Comparison of ENCODE assay signal across 18 cellular contexts in genomic region chr6:2732503-2733089, GRCh38. TPM values are rescaled to one million over a fixed set of nuclear protein-coding genes. Genes with fewer than 3 reads are reported as not detected.
DNase-seq lines count a peak whose midpoint lies in the region; ATAC-seq and TF ChIP-seq lines count a peak whose summit lies in the region.
"Had no signal": no experiment of that assay in that cellular context is flagged by ENCODE, and none has a peak within 500 bp of the region (broad histone marks: within the 10 kb centered on the region; RNA-seq: fewer than 3 reads in every experiment).

No MANE protein-coding gene starts in this region.

- intact Hi-C loops in dendritic cell treated with granulocyte-macrophage colony-stimulating factor and Interleukin-4, amounts not matched to agents 40 ng/mL and 50 ng/mL, for 4 days (cut with micrococcal nuclease) = no loop called here
- intact Hi-C loops in testis (cut with DNase I; ENCODE audit: low total_unique reads) = no loop called here

- peak overlapping the region; percentile 85 for H3K27ac Mint-ChIP-seq in dendritic cell treated with granulocyte-macrophage colony-stimulating factor and Interleukin-4, amounts not matched to agents 40 ng/mL and 50 ng/mL, for 4 days
- no peak overlapping the region for H3K27ac Mint-ChIP-seq in stimulated activated effector memory CD8-positive, alpha-beta T cell treated with anti-CD3 and anti-CD28 coated beads, Interleukin-12 subunit alpha, Interleukin-12 subunit beta, amount 100 ng/mL, for 72 hours

- peaks cover 5% of the 10 kb centered on the region for H3K27me3 Mint-ChIP-seq in dendritic cell treated with granulocyte-macrophage colony-stimulating factor and Interleukin-4, amounts not matched to agents 40 ng/mL and 50 ng/mL, for 4 days

- no peak overlapping the region for H3K4me3 Mint-ChIP-seq in dendritic cell treated with granulocyte-macrophage colony-stimulating factor and Interleukin-4, amounts not matched to agents 40 ng/mL and 50 ng/mL, for 4 days
- H3K4me3 Mint-ChIP-seq in stimulated activated effector memory CD8-positive, alpha-beta T cell treated with anti-CD3 and anti-CD28 coated beads, Interleukin-12 subunit alpha, Interleukin-12 subunit beta, amount 100 ng/mL, for 72 hours = no peak overlapping the region

- H3K4me1 Mint-ChIP-seq in dendritic cell treated with granulocyte-macrophage colony-stimulating factor and Interleukin-4, amounts not matched to agents 40 ng/mL and 50 ng/mL, for 4 days (ENCODE audit: low read depth) = peaks cover 34% of the 10 kb centered on the region
- H3K4me1 Mint-ChIP-seq in stimulated activated effector memory CD8-positive, alpha-beta T cell treated with anti-CD3 and anti-CD28 coated beads, Interleukin-12 subunit alpha, Interleukin-12 subunit beta, amount 100 ng/mL, for 72 hours = peaks cover 12% of the 10 kb centered on the region

- no peak for ATAC-seq in stimulated activated effector memory CD8-positive, alpha-beta T cell treated with anti-CD3 and anti-CD28 coated beads, Interleukin-12 subunit alpha, Interleukin-12 subunit beta, amount 100 ng/mL, for 72 hours

- H3K36me3 ChIP-seq in testis (ENCODE audit: low read depth, missing control alignments) = no peaks in the 10 kb centered on the region
- H3K36me3 ChIP-seq: HAP-1, ovary, uterus had no signal

- H3K4me1 ChIP-seq in testis = peaks cover 34% of the 10 kb centered on the region
- H3K4me1 ChIP-seq: HAP-1, uterus had no signal

- 46 to 47% methylated on average over 5 of the region's 5 CpGs for WGBS in testis, 2 donors

- H3K36me3 Mint-ChIP-seq in dendritic cell treated with granulocyte-macrophage colony-stimulating factor and Interleukin-4, amounts not matched to agents 40 ng/mL and 50 ng/mL, for 4 days (ENCODE audit: low read depth) = no peaks in the 10 kb centered on the region
- no peaks in the 10 kb centered on the region for H3K36me3 Mint-ChIP-seq in stimulated activated effector memory CD8-positive, alpha-beta T cell treated with anti-CD3 and anti-CD28 coated beads, Interleukin-12 subunit alpha, Interleukin-12 subunit beta, amount 100 ng/mL, for 72 hours

- no peaks in the 10 kb centered on the region for H3K27me3 ChIP-seq in testis
- H3K27me3 ChIP-seq: ovary, uterus had no signal

- no peak for TF ChIP-seq CTCF in testis (IDR thresholded peaks at IDR 0.05)

- H3K27ac ChIP-seq in testis = peak overlapping the region in 1 of 2 donors; percentile 74
- H3K27ac ChIP-seq: ovary, uterus had no signal

- H3K4me3 ChIP-seq in testis = no peak overlapping the region
- H3K4me3 ChIP-seq: GM12878, HAP-1, ovary, smooth muscle cell, uterus had no signal

- DNase-seq in DMS79 treated with DMSO at 0.1 percent for 48 hours (lab: John Stamatoyannopoulos, UW) = peak; percentile 9
- no peak for DNase-seq in DMS79 (lab: John Stamatoyannopoulos, UW)
- DNase-seq in myocyte (ENCODE audit: low read depth) = peak; percentile 73
- peak; percentile 68 for DNase-seq in testis
- no peak for DNase-seq in GOT3 (lab: John Stamatoyannopoulos, UW)
- no peak for DNase-seq in stimulated activated effector memory CD8-positive, alpha-beta T cell treated with anti-CD3 and anti-CD28 coated beads, Interleukin-12 subunit alpha, Interleukin-12 subunit beta, amount 100 ng/mL, for 72 hours (ENCODE audit: low spot score in 2 of 2)
- no peak for DNase-seq in NCI-H2081 (lab: John Stamatoyannopoulos, UW)
- DNase-seq: 8988T; activated CD4-positive, alpha-beta T cell treated with anti-CD3 and anti-CD28 coated beads for 1 hour; NCI-H1436 treated with DMSO at 0.1 percent for 48 hours; NCI-H226; T1000 had no signal

- no peak for TF ChIP-seq POLR2A in testis (IDR thresholded peaks at IDR 0.05)

- H3K9me3 ChIP-seq in testis = no peaks in the 10 kb centered on the region
- H3K9me3 ChIP-seq: HAP-1, ovary, uterus had no signal

- H3K9me3 Mint-ChIP-seq in dendritic cell treated with granulocyte-macrophage colony-stimulating factor and Interleukin-4, amounts not matched to agents 40 ng/mL and 50 ng/mL, for 4 days = no peaks in the 10 kb centered on the region
- H3K9me3 Mint-ChIP-seq in stimulated activated effector memory CD8-positive, alpha-beta T cell treated with anti-CD3 and anti-CD28 coated beads, Interleukin-12 subunit alpha, Interleukin-12 subunit beta, amount 100 ng/mL, for 72 hours = no peaks in the 10 kb centered on the region

RNA-seq across cellular contexts. Expression of gene MYLK4, which starts 18.1 kb away (rescaled TPM):
- 5.6 and 9.4 TPM in 2 replicates for total RNA-seq in myocyte
- polyA plus RNA-seq in myocyte (2012) = 1.1 TPM
- total RNA-seq in testis = 1 to 10 TPM in 1 of 2 donors, under 1 TPM in 1; 0.71 to 1.5 TPM
- polyA plus RNA-seq in testis (ENCODE audit: insufficient read depth, low read depth, low replicate concordance) = 0.62 TPM

RNA-seq across cellular contexts. Expression of gene WRNIP1, which starts 32.6 kb away (rescaled TPM):
- total RNA-seq in myocyte (105 and 133 TPM in 2 replicates), testis (100 to 1,000 TPM in 1 of 2 donors, 10 to 100 TPM in 1; 95.8 to 102 TPM)
- 51.2 TPM for polyA plus RNA-seq in myocyte (2012)
- polyA plus RNA-seq in testis (ENCODE audit: insufficient read depth, low read depth, low replicate concordance) = 57.7 TPM

Comparison
In these comparisons a context has a peak if more than half of its experiments do, and no peak if none do; other contexts are left out.
1. DNase-seq: peak in DMS79 treated with DMSO at 0.1 percent for 48 hours (single experiment), myocyte (single experiment) and testis (single experiment); none in DMS79 (single experiment), GOT3 (single experiment), stimulated activated effector memory CD8-positive, alpha-beta T cell treated with anti-CD3 and anti-CD28 coated beads, Interleukin-12 subunit alpha, Interleukin-12 subunit beta, amount 100 ng/mL, for 72 hours (0 of 2) and NCI-H2081 (0 of 2).